Comparison of ENCODE assay signal across 18 cellular contexts in genomic region chr4:109877400-109877799, GRCh38. TPM values are rescaled to one million over a fixed set of nuclear protein-coding genes. Genes with fewer than 3 reads are reported as not detected.
DNase-seq lines count a peak whose midpoint lies in the region; ATAC-seq, FAIRE-seq and TF ChIP-seq lines count a peak whose summit lies in the region.
"Had no signal": no experiment of that assay in that cellular context is flagged by ENCODE, and none has a peak within 500 bp of the region (broad histone marks: within the 10 kb centered on the region; RNA-seq: fewer than 3 reads in every experiment).

No MANE protein-coding gene starts in this region.

- peak; percentile 30 to 67; a peak in 1 of 4 replicates for TF ChIP-seq EP300 in GM12878 (IDR thresholded peaks at IDR 0.05; ENCODE audit: borderline replicate concordance in 1 of 2, control insufficient read depth in 1 of 2, low read depth in 2 of 2, low read length in 2 of 2)

- no peak overlapping the region for H2AFZ ChIP-seq in GM12878 (ENCODE audit: control insufficient read depth, low read depth, low read length)

- H3K36me3 ChIP-seq in GM12878 (ENCODE audit: control insufficient read depth in 2 of 2, insufficient read depth in 2 of 2, low read length in 1 of 2), result no peaks in the 10 kb centered on the region
- H3K36me3 ChIP-seq: BLaER1, upper lobe of left lung had no signal

- FAIRE-seq in GM12878 (lab: Jason Lieb, UNC), result peak; percentile 44
- FAIRE-seq: islet of Langerhans, K562 had no signal

- no peak for TF ChIP-seq RAD21 in GM12878 (IDR thresholded peaks at IDR 0.05; ENCODE audit: insufficient read depth, low read depth, low read length)

- peak; percentile 95 for ATAC-seq in GM18520 (IDR thresholded peaks at IDR 0.05; ENCODE audit: unreplicated experiment)
- ATAC-seq in GM21390 (IDR thresholded peaks at IDR 0.05; ENCODE audit: unreplicated experiment), result peak; percentile 91
- peak; percentile 91 for ATAC-seq in HG03025 (IDR thresholded peaks at IDR 0.05; ENCODE audit: low FRiP score, unreplicated experiment)
- ATAC-seq in GM12878, result peak; percentile 86
- ATAC-seq: HCT116; K562; naive thymus-derived CD4-positive, alpha-beta T cell had no signal

- H3K4me2 ChIP-seq in GM12878 (ENCODE audit: control insufficient read depth, insufficient read depth), result peak overlapping the region; percentile 44
- H3K4me2 ChIP-seq: BLaER1 had no signal

- DNase-seq in GM12878 (ENCODE audit: low read depth, low spot score) (peak; percentile 8), SK-N-DZ (ENCODE audit: low spot score) (no peak), NCI-H526 treated with DMSO at 0.1 percent for 48 hours (lab: John Stamatoyannopoulos, UW) (no peak), substantia nigra (lab: John Stamatoyannopoulos, UW) (no peak), GF-D8 (lab: John Stamatoyannopoulos, UW) (no peak)
- DNase-seq: activated CD4-positive, alpha-beta memory T cell treated with anti-CD3 and anti-CD28 coated beads for 36 hours; cerebellar nuclear complex; naive thymus-derived CD4-positive, alpha-beta T cell; NCI-H187; upper lobe of left lung had no signal

- POLR2A ChIA-PET in GM12878 (lab: Charles Lee), result no interaction called here

- H3K27ac ChIP-seq in GM12878 (ENCODE audit: control insufficient read depth, insufficient read depth) (no peak overlapping the region), substantia nigra (ENCODE audit: low read depth, low read length, poor library complexity, severe bottlenecking) (no peak overlapping the region)
- H3K27ac ChIP-seq: BLaER1, upper lobe of left lung had no signal

- H3K4me3 ChIP-seq in GM12878, result no peak overlapping the region
- H3K4me3 ChIP-seq: BLaER1, K562, upper lobe of left lung had no signal

- CTCF ChIA-PET in GM12878 (lab: Yijun Ruan, JAX), result interaction anchor here (1.4 kb wide), 2 partner anchors 8 to 641 kb away, joined by 4 to 5 read pairs; no protein-coding TSS in a partner anchor

- intact Hi-C loops in GM12878 (cut with micrococcal nuclease; ENCODE audit: unreplicated experiment), result no loop called here

- TF ChIP-seq CTCF in GM12878 (IDR thresholded peaks at IDR 0.05 in 2 of 3, conservative IDR thresholded peaks at IDR 0.05 in 1 of 3; ENCODE audit: control insufficient read depth in 2 of 3, extremely low read depth in 1 of 3, insufficient read depth in 1 of 3, low read depth in 3 of 3, low read length in 3 of 3), result no peak

- BruUV-seq in GM12878 (replicated peaks; lab: Mats Ljungman, UMichigan), result no TSS peak

- H3K9ac ChIP-seq in GM12878 (ENCODE audit: control insufficient read depth, insufficient read depth, low read length), result no peak overlapping the region
- H3K9ac ChIP-seq: BLaER1 had no signal

- no peaks in the 10 kb centered on the region for H3K79me2 ChIP-seq in GM12878 (ENCODE audit: control insufficient read depth, insufficient read depth, low read length)

- H3K9me3 ChIP-seq in GM12878 (replicated peaks; ENCODE audit: control insufficient read depth, insufficient read depth, low read length), result no peaks in the 10 kb centered on the region
- H3K9me3 ChIP-seq: BLaER1, upper lobe of left lung had no signal

- H4K20me1 ChIP-seq in GM12878 (ENCODE audit: control insufficient read depth, insufficient read depth), result no peaks in the 10 kb centered on the region
- H4K20me1 ChIP-seq: BLaER1 had no signal

- in situ Hi-C loops in GM12878 (cut with MboI), result no loop called here

- no peaks in the 10 kb centered on the region; a peak in 2 of 4 replicates for H3K27me3 ChIP-seq in GM12878 (replicated peaks in 1 of 2; ENCODE audit: control insufficient read depth in 2 of 2, insufficient read depth in 2 of 2, low read length in 1 of 2)
- H3K27me3 ChIP-seq: BLaER1, upper lobe of left lung had no signal

- H3K4me1 ChIP-seq in GM12878 (ENCODE audit: control insufficient read depth, insufficient read depth, low read length), result peaks cover 8% of the 10 kb centered on the region; the same call in 1 of the 2 replicates
- H3K4me1 ChIP-seq: BLaER1, upper lobe of left lung had no signal

- 0% methylated on average over 3 of the region's 3 CpGs for WGBS in GM12878 (ENCODE audit: insufficient coverage, insufficient replicate concordance, low lambda C conversion rate, missing lambda C conversion rate)

- no peak for TF ChIP-seq POLR2A in GM12878 (IDR thresholded peaks at IDR 0.05; ENCODE audit: low read depth, low read length)

- SMC1A ChIA-PET in GM12878 (lab: Charles Lee; ENCODE audit: uncharacterized antibody, unreplicated experiment), result interaction anchor here (0.6 kb wide), 1 partner anchor 248 kb away, joined by 3 read pairs; no protein-coding TSS in a partner anchor

- RAD21 ChIA-PET in GM12878 (lab: Charles Lee; ENCODE audit: unreplicated experiment), result no interaction called here

TF ChIP-seq in GM12878, 131 proteins besides CTCF, POLR2A, EP300 and RAD21 (continues in another document):
- no peak for TF ChIP-seq EZH2 (IDR thresholded peaks at IDR 0.05; ENCODE audit: borderline replicate concordance, control insufficient read depth, low read depth, low read length)
- TF ChIP-seq STAT1 (conservative IDR thresholded peaks at IDR 0.05), result no peak

RNA-seq across cellular contexts. Expression of gene LRIT3, which starts 29.5 kb away (rescaled TPM):
- total RNA-seq in GM12878 (2013; cell fraction: nucleolus; rRNA removed), result 0.32 and 0.46 TPM in 2 replicates
- 0.11 TPM in 1 of 2 replicates, not detected in the other for total RNA-seq in GM12878 (2014; rRNA removed)
- total RNA-seq in GM12878 (2014; rRNA removed; fragmentation: Illumina TruSeq; extraction: Trizol), result 0.05 TPM in 1 of 2 replicates, not detected in the other
- total RNA-seq in GM12878 (2021), result not detected in 2 replicates
- 0.08 TPM for polyA plus RNA-seq in GM12878 (2011; ENCODE audit: low read depth)
- polyA plus RNA-seq in GM12878 (2011; rRNA removed), result 0.13 and 0.20 TPM in 2 replicates
- 0.06 and 0.07 TPM in 2 replicates for polyA plus RNA-seq in GM12878 (2011; cell fraction: cytosol; rRNA removed)
- polyA plus RNA-seq in GM12878 (2011; cell fraction: nucleus; rRNA removed), result 0.41 and 0.51 TPM in 2 replicates
- 0.07 and 0.11 TPM in 2 replicates for polyA plus RNA-seq in GM12878 (2012)
- polyA plus RNA-seq in GM12878 (2014; fragmentation: Illumina TruSeq; extraction: Trizol), result 0.06 TPM in 1 of 2 replicates, not detected in the other
- polyA plus RNA-seq in GM12878 (2014; fragmentation: Nextera tagmentation; extraction: Ambion mirVana), result not detected
- 0.10 and 0.14 TPM in 2 replicates for polyA plus RNA-seq in GM12878 (2014; rRNA removed)
- polyA plus RNA-seq in GM12878 (2016; fragmentation: Nextera tagmentation; extraction: Ambion mirVana), result under 1 TPM in 1 of 2 experiments, not detected in 1; 0.04 TPM
- polyA minus RNA-seq in GM12878 (2011; rRNA and poly(A)+ RNA removed), result 0.21 and 0.22 TPM in 2 replicates
- not detected in 2 replicates for polyA minus RNA-seq in GM12878 (2011; cell fraction: cytosol; rRNA and poly(A)+ RNA removed)
- polyA minus RNA-seq in GM12878 (2011; cell fraction: nucleus; rRNA and poly(A)+ RNA removed), result 0.24 and 0.29 TPM in 2 replicates
- not detected in 2 replicates for polyA plus RNA-seq in SK-N-DZ (2014; cell fraction: cytosol; rRNA removed)
- 0.07 and 0.66 TPM in 2 replicates for polyA plus RNA-seq in SK-N-DZ (2014; cell fraction: nucleus; rRNA removed)
- total RNA-seq: G401 had no signal

RNA-seq across cellular contexts. Expression of gene EGF, which starts 35.3 kb away (rescaled TPM):
- not detected in 2 replicates for total RNA-seq in GM12878 (2013; cell fraction: nucleolus; rRNA removed)
- total RNA-seq in GM12878 (2014; rRNA removed), result 0.11 and 0.90 TPM in 2 replicates
- total RNA-seq in GM12878 (2014; rRNA removed; fragmentation: Illumina TruSeq; extraction: Trizol), result 0.13 and 0.55 TPM in 2 replicates
- total RNA-seq in GM12878 (2021), result 0.05 and 0.23 TPM in 2 replicates
- polyA plus RNA-seq in GM12878 (2011; ENCODE audit: low read depth), result not detected
- polyA plus RNA-seq in GM12878 (2011; rRNA removed), result not detected in 2 replicates
- polyA plus RNA-seq in GM12878 (2011; cell fraction: cytosol; rRNA removed), result not detected in 2 replicates
- not detected in 2 replicates for polyA plus RNA-seq in GM12878 (2011; cell fraction: nucleus; rRNA removed)
- 0.04 and 0.08 TPM in 2 replicates for polyA plus RNA-seq in GM12878 (2012)
- polyA plus RNA-seq in GM12878 (2014; fragmentation: Illumina TruSeq; extraction: Trizol), result 0.15 TPM in 1 of 2 replicates, not detected in the other
- under 1 TPM in 1 of 2 experiments, not detected in 1; 0.02 TPM for polyA plus RNA-seq in GM12878 (2014; fragmentation: Nextera tagmentation; extraction: Ambion mirVana)
- polyA plus RNA-seq in GM12878 (2014; rRNA removed), result 0.23 TPM in 1 of 2 replicates, not detected in the other
- under 1 TPM in 1 of 2 experiments, not detected in 1; 0.28 TPM for polyA plus RNA-seq in GM12878 (2016; fragmentation: Nextera tagmentation; extraction: Ambion mirVana)
- polyA minus RNA-seq in GM12878 (2011; rRNA and poly(A)+ RNA removed), result not detected in 2 replicates
- not detected in 2 replicates for polyA minus RNA-seq in GM12878 (2011; cell fraction: cytosol; rRNA and poly(A)+ RNA removed)
- polyA minus RNA-seq in GM12878 (2011; cell fraction: nucleus; rRNA and poly(A)+ RNA removed), result not detected in 2 replicates
- not detected in 2 replicates for polyA plus RNA-seq in SK-N-DZ (2014; cell fraction: cytosol; rRNA removed)
- polyA plus RNA-seq in SK-N-DZ (2014; cell fraction: nucleus; rRNA removed), result not detected in 2 replicates
- total RNA-seq: activated CD4-positive, alpha-beta memory T cell treated with anti-CD3 and anti-CD28 coated beads for 36 hours; G401 had no signal
- polyA plus RNA-seq: naive thymus-derived CD4-positive, alpha-beta T cell had no signal

RNA-seq across cellular contexts. Expression of gene RRH, which starts 49.6 kb away (rescaled TPM):
- total RNA-seq in GM12878 (2013; cell fraction: nucleolus; rRNA removed), result 0.69 and 0.90 TPM in 2 replicates
- not detected in 2 replicates for total RNA-seq in GM12878 (2014; rRNA removed)
- not detected in 2 replicates for total RNA-seq in GM12878 (2014; rRNA removed; fragmentation: Illumina TruSeq; extraction: Trizol)
- not detected in 2 replicates for total RNA-seq in GM12878 (2021)
- polyA plus RNA-seq in GM12878 (2011; ENCODE audit: low read depth), result not detected
- 0.24 and 0.30 TPM in 2 replicates for polyA plus RNA-seq in GM12878 (2011; rRNA removed)
- 0.08 TPM in 1 of 2 replicates, not detected in the other for polyA plus RNA-seq in GM12878 (2011; cell fraction: cytosol; rRNA removed)
- polyA plus RNA-seq in GM12878 (2011; cell fraction: nucleus; rRNA removed), result 0.54 and 0.67 TPM in 2 replicates
- not detected in 2 replicates for polyA plus RNA-seq in GM12878 (2012)
- 0.16 TPM in 1 of 2 replicates, not detected in the other for polyA plus RNA-seq in GM12878 (2014; fragmentation: Illumina TruSeq; extraction: Trizol)
- polyA plus RNA-seq in GM12878 (2014; fragmentation: Nextera tagmentation; extraction: Ambion mirVana), result under 1 TPM in 1 of 2 experiments, not detected in 1; 0.07 TPM
- 0.06 TPM in 1 of 2 replicates, not detected in the other for polyA plus RNA-seq in GM12878 (2014; rRNA removed)
- polyA plus RNA-seq in GM12878 (2016; fragmentation: Nextera tagmentation; extraction: Ambion mirVana), result not detected
- 0.41 and 0.59 TPM in 2 replicates for polyA minus RNA-seq in GM12878 (2011; rRNA and poly(A)+ RNA removed)
- polyA minus RNA-seq in GM12878 (2011; cell fraction: cytosol; rRNA and poly(A)+ RNA removed), result not detected in 2 replicates
- 0.36 and 0.96 TPM in 2 replicates for polyA minus RNA-seq in GM12878 (2011; cell fraction: nucleus; rRNA and poly(A)+ RNA removed)
- polyA plus RNA-seq in SK-N-DZ (2014; cell fraction: cytosol; rRNA removed), result not detected in 2 replicates
- polyA plus RNA-seq in SK-N-DZ (2014; cell fraction: nucleus; rRNA removed), result 0.16 TPM in 1 of 2 replicates, not detected in the other
- total RNA-seq: G401 had no signal
- polyA plus RNA-seq: naive thymus-derived CD4-positive, alpha-beta T cell had no signal
